12 cellular contexts compared by ENCODE assay signal in the genomic region with DNA sequence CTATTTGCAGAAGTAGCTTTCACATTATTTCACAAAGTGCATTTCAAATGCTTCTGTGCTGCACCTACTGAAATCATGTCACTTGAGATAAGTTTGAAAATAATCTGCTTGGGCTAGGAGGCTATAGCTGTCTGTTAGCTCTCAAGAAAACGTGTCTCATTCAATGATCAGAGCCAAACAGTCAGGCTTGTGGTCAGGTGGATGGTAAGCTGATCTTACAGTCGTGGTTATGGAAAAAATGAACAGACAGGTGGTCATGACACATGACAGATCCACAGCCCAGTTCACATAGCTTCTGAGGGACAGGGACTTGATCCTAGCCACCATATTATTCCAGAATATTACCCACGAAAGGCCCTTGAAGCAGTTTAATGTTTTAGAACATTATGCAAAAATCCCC. TPM values are rescaled to one million over a fixed set of nuclear protein-coding genes. Genes with fewer than 3 reads are reported as not detected.
DNase-seq lines count a peak whose midpoint lies in the region; ATAC-seq, FAIRE-seq and TF ChIP-seq lines count a peak whose summit lies in the region.
"Had no signal": no experiment of that assay in that cellular context is flagged by ENCODE, and none has a peak within 500 bp of the region (broad histone marks: within the 10 kb centered on the region; RNA-seq: fewer than 3 reads in every experiment).

No MANE protein-coding gene starts in this region.

- no peaks in the 10 kb centered on the region for H3K9me2 ChIP-seq in GM23248 (ENCODE audit: insufficient read depth)

- H3K27me3 ChIP-seq in ACC112 (ENCODE audit: insufficient read depth, low read length) (no peaks in the 10 kb centered on the region), GM23248 (replicated peaks; ENCODE audit: insufficient read depth) (no peaks in the 10 kb centered on the region), esophagus squamous epithelium (no peaks in the 10 kb centered on the region), gastroesophageal sphincter (no peaks in the 10 kb centered on the region)
- H3K27me3 ChIP-seq: stomach had no signal

- TF ChIP-seq CTCF in D721Med (IDR thresholded peaks at IDR 0.05; ENCODE audit: insufficient read depth, missing control alignments) (no peak), esophagus squamous epithelium (IDR thresholded peaks at IDR 0.05) (no peak), gastroesophageal sphincter (IDR thresholded peaks at IDR 0.05) (no peak)

- no peak overlapping the region for H3K27ac ChIP-seq in ACC112 (ENCODE audit: low read depth, low read length)
- H3K27ac ChIP-seq in GM23248, result no peak overlapping the region
- H3K27ac ChIP-seq in esophagus squamous epithelium, result no peak overlapping the region
- no peak overlapping the region for H3K27ac ChIP-seq in gastroesophageal sphincter

- H3K4me1 ChIP-seq in ACC112 (ENCODE audit: control insufficient read depth, insufficient read depth, low read length, unreplicated experiment) (peaks cover 21% of the 10 kb centered on the region), GM23248 (ENCODE audit: insufficient read depth) (peaks cover 17% of the 10 kb centered on the region), esophagus squamous epithelium (peaks cover 0 to 12% (median 0%) of the 10 kb centered on the region in 3 donors), gastroesophageal sphincter (peaks cover 0 to 24% (median 10%) of the 10 kb centered on the region in 3 donors)

- intact Hi-C loops in left cardiac atrium (cut with DNase I), result no loop called here
- intact Hi-C loops in esophagus squamous epithelium (cut with DNase I), result no loop called here

- H3K4me3 ChIP-seq in ACC112 (ENCODE audit: low read depth, low read length) (peak overlapping the region; percentile 1; the same call in 1 of the 2 replicates), GM23248 (no peak overlapping the region), esophagus squamous epithelium (no peak overlapping the region), gastroesophageal sphincter (no peak overlapping the region)
- H3K4me3 ChIP-seq: stomach had no signal

- TF ChIP-seq POLR2A in esophagus squamous epithelium (IDR thresholded peaks at IDR 0.05) (no peak), gastroesophageal sphincter (IDR thresholded peaks at IDR 0.05) (no peak)

- ATAC-seq in left cardiac atrium (peak; percentile 19 to 25), gastroesophageal sphincter (no peak)
- ATAC-seq: WTC11 had no signal

- H2AFZ ChIP-seq in ACC112 (ENCODE audit: low read length, unreplicated experiment) (peak overlapping the region; percentile 9), GM23248 (peak overlapping the region; percentile 69)

- H3K36me3 ChIP-seq in ACC112 (ENCODE audit: insufficient read depth, low read length), result no peaks in the 10 kb centered on the region
- H3K36me3 ChIP-seq in GM23248 (ENCODE audit: low read depth), result no peaks in the 10 kb centered on the region
- no peaks in the 10 kb centered on the region for H3K36me3 ChIP-seq in esophagus squamous epithelium
- no peaks in the 10 kb centered on the region for H3K36me3 ChIP-seq in gastroesophageal sphincter
- H3K36me3 ChIP-seq: stomach had no signal

- no peak for TF ChIP-seq EP300 in gastroesophageal sphincter (IDR thresholded peaks at IDR 0.05)

- WGBS in GM23248 (ENCODE audit: low coverage in 1 of 2, low lambda C conversion rate in 2 of 2, missing lambda C conversion rate in 2 of 2), 2 experiments, result 43 to 60% methylated on average over 3 of the region's 3 CpGs
- 37 to 66% methylated on average over 3 of the region's 3 CpGs for WGBS in esophagus squamous epithelium, 2 donors
- WGBS in gastroesophageal sphincter (ENCODE audit: low coverage in 1 of 2), 2 donors, result 17% methylated on average over 3 of the region's 3 CpGs; no CpG with 5 or more reads in 1 of the 2 donors

- no peak overlapping the region for H3K9ac ChIP-seq in GM23248

- peak; percentile 39 for DNase-seq in GM23248
- peak; percentile 17 for DNase-seq in SK-N-DZ (ENCODE audit: low spot score)
- no peak for DNase-seq in left cardiac atrium
- DNase-seq in D721Med (ENCODE audit: insufficient read length, low spot score), result no peak
- no peak for DNase-seq in CD1c-positive myeloid dendritic cell (ENCODE audit: extremely low spot score)
- no peak for DNase-seq in esophagus squamous epithelium (lab: John Stamatoyannopoulos, UW)
- DNase-seq: naive B cell, NCI-H146, stomach had no signal

- in situ Hi-C loops in GM23248 (cut with MboI), result loop anchor here (25.0 kb wide), 1 partner anchor 336 kb away; no protein-coding TSS in a partner anchor

- no peak for FAIRE-seq in D721Med (lab: Jason Lieb, UNC)

- H3K4me2 ChIP-seq in GM23248 (ENCODE audit: unreplicated experiment), result peak overlapping the region; percentile 47

- H3K79me2 ChIP-seq in ACC112 (ENCODE audit: control insufficient read depth, insufficient read depth, low read length, unreplicated experiment) (no peaks in the 10 kb centered on the region), GM23248 (ENCODE audit: insufficient read depth) (no peaks in the 10 kb centered on the region)

- no peaks in the 10 kb centered on the region for H3K9me3 ChIP-seq in GM23248 (ENCODE audit: low read depth)
- no peaks in the 10 kb centered on the region for H3K9me3 ChIP-seq in esophagus squamous epithelium
- H3K9me3 ChIP-seq in gastroesophageal sphincter, result no peaks in the 10 kb centered on the region
- H3K9me3 ChIP-seq: stomach had no signal

- H4K20me1 ChIP-seq in GM23248 (ENCODE audit: insufficient read depth), result no peaks in the 10 kb centered on the region

- H3F3A ChIP-seq in GM23248 (ENCODE audit: insufficient read depth), result peaks cover 17% of the 10 kb centered on the region

RNA-seq across cellular contexts. Expression of a gene that starts 26.5 kb away (rescaled TPM):
- 5.1 and 6.4 TPM in 2 replicates for total RNA-seq in GM23248 (2014; rRNA removed; shearing (Covaris generic))
- polyA plus RNA-seq in GM23248 (2016; fragmentation: Nextera tagmentation; extraction: Ambion mirVana), result 4.4 and 5.9 TPM in 2 replicates
- 0.36 TPM in 1 of 2 replicates, not detected in the other for polyA plus RNA-seq in SK-N-DZ (2014; cell fraction: cytosol; rRNA removed)
- polyA plus RNA-seq in SK-N-DZ (2014; cell fraction: nucleus; rRNA removed), result 0.22 and 0.65 TPM in 2 replicates
- total RNA-seq in left cardiac atrium (not detected), esophagus squamous epithelium (under 1 TPM in 1 of 4 donors, not detected in 3; 0.57 TPM), gastroesophageal sphincter (under 1 TPM in 1 of 4 donors, not detected in 3; 0.54 TPM)

Comparison
In these comparisons a context has a peak if more than half of its experiments do, and no peak if none do; other contexts are left out.
1. DNase-seq: peak in GM23248 (single experiment) and SK-N-DZ (single experiment); none in left cardiac atrium (single experiment), D721Med (single experiment), CD1c-positive myeloid dendritic cell (single experiment) and esophagus squamous epithelium (single experiment).